Comparison of ENCODE assay signal across 21 cellular contexts in genomic region chr18:77001041-77001440, GRCh38.
DNase-seq lines count a peak whose midpoint lies in the region; ATAC-seq and TF ChIP-seq lines count a peak whose summit lies in the region.
"Had no signal": no experiment of that assay in that cellular context is flagged by ENCODE, and none has a peak within 500 bp of the region (broad histone marks: within the 10 kb centered on the region; RNA-seq: fewer than 3 reads in every experiment).

No MANE protein-coding gene starts in this region.

- no peak for TF ChIP-seq EP300 in SK-N-SH (IDR thresholded peaks at IDR 0.05; ENCODE audit: borderline replicate concordance in 1 of 2, low read depth in 1 of 2, low read length in 1 of 2)

- no peaks in the 10 kb centered on the region for H3K9me2 ChIP-seq in SK-N-SH

- no peak for TF ChIP-seq POLR2A in vagina (IDR thresholded peaks at IDR 0.05)

- no peak overlapping the region for H3K9ac ChIP-seq in SK-N-SH

- TF ChIP-seq RAD21 in SK-N-SH (IDR thresholded peaks at IDR 0.05; ENCODE audit: low read length) = no peak

- no peaks in the 10 kb centered on the region for H3F3A ChIP-seq in SK-N-SH (replicated peaks; ENCODE audit: insufficient read depth)

- no peak overlapping the region for H3K4me3 ChIP-seq in SK-N-SH (ENCODE audit: low read depth in 2 of 2, low read length in 1 of 2)
- no peak overlapping the region for H3K4me3 ChIP-seq in mucosa of descending colon
- H3K4me3 ChIP-seq in vagina = peak overlapping the region in 1 of 2 donors; percentile 17

- no peak for DNase-seq in SK-N-SH
- no peak for DNase-seq in mucosa of descending colon
- no peak for DNase-seq in vagina (ENCODE audit: extremely low spot score in 2 of 2)
- no peak for DNase-seq in SIG-M5 treated with dmso at 0.1 percent for 504 hours (lab: John Stamatoyannopoulos, UW; ENCODE audit: unreplicated experiment)
- no peak for DNase-seq in activated CD8-positive, alpha-beta memory T cell treated with anti-CD3 and anti-CD28 coated beads, Interleukin-2, amount 50 U/mL, for 4 hours
- DNase-seq: DMS153, NCI-H2029, NCI-H748 treated with DMSO at 0.1 percent for 48 hours had no signal

- POLR2A ChIA-PET in SK-N-SH (lab: Yijun Ruan, JAX) = no interaction called here

- no peak overlapping the region for H3K4me3 Mint-ChIP-seq in dendritic cell treated with granulocyte-macrophage colony-stimulating factor and Interleukin-4, amounts not matched to agents 40 ng/mL and 50 ng/mL, for 4 days
- H3K4me3 Mint-ChIP-seq: activated naive CD4-positive, alpha-beta T cell treated with anti-CD3 and anti-CD28 coated beads, Interleukin-2, amount 50 U/mL, for 24 hours; activated T-helper 17 cell treated with anti-CD3 and anti-CD28 coated beads, Interleukin-2, amount 50 U/mL, for 72 hours; central memory CD8-positive, alpha-beta T cell; neural crest cell; T-cell had no signal

- intact Hi-C loops in dendritic cell treated with granulocyte-macrophage colony-stimulating factor and Interleukin-4, amounts not matched to agents 40 ng/mL and 50 ng/mL, for 4 days (cut with micrococcal nuclease) = loop anchor here (2.0 to 5.0 kb wide), 2 partner anchors 130 to 211 kb away; no protein-coding TSS in a partner anchor
- intact Hi-C loops in mucosa of descending colon (cut with DNase I, micrococcal nuclease) = loop anchor here in 1 of 2 donors (10.0 kb wide), 1 partner anchor 204 kb away; no protein-coding TSS in a partner anchor
- intact Hi-C loops in vagina (cut with DNase I) = loop anchor here (10.0 kb wide), 1 partner anchor 214 kb away; no protein-coding TSS in a partner anchor

- H3K4me1 Mint-ChIP-seq in dendritic cell treated with granulocyte-macrophage colony-stimulating factor and Interleukin-4, amounts not matched to agents 40 ng/mL and 50 ng/mL, for 4 days (ENCODE audit: low read depth) = peaks cover 53% of the 10 kb centered on the region
- H3K4me1 Mint-ChIP-seq: activated T-helper 17 cell treated with anti-CD3 and anti-CD28 coated beads, Interleukin-2, amount 50 U/mL, for 72 hours had no signal

- no peaks in the 10 kb centered on the region for H3K9me3 Mint-ChIP-seq in dendritic cell treated with granulocyte-macrophage colony-stimulating factor and Interleukin-4, amounts not matched to agents 40 ng/mL and 50 ng/mL, for 4 days
- H3K9me3 Mint-ChIP-seq: activated naive CD4-positive, alpha-beta T cell treated with anti-CD3 and anti-CD28 coated beads, Interleukin-2, amount 50 U/mL, for 24 hours; activated T-helper 17 cell treated with anti-CD3 and anti-CD28 coated beads, Interleukin-2, amount 50 U/mL, for 72 hours; central memory CD8-positive, alpha-beta T cell; immature natural killer cell; neural crest cell; T-cell had no signal

- no peaks in the 10 kb centered on the region for H3K9me3 ChIP-seq in SK-N-SH
- no peaks in the 10 kb centered on the region for H3K9me3 ChIP-seq in mucosa of descending colon
- no peaks in the 10 kb centered on the region for H3K9me3 ChIP-seq in vagina
- H3K9me3 ChIP-seq: psoas muscle had no signal

- CTCF ChIA-PET in SK-N-SH (lab: Yijun Ruan, JAX) = interaction anchor here (0.9 to 8.5 kb wide), 39 partner anchors 10 to 650 kb away, joined by 3 to 87 read pairs (median 5); no protein-coding TSS in a partner anchor

- no peaks in the 10 kb centered on the region for H3K27me3 Mint-ChIP-seq in dendritic cell treated with granulocyte-macrophage colony-stimulating factor and Interleukin-4, amounts not matched to agents 40 ng/mL and 50 ng/mL, for 4 days
- H3K27me3 Mint-ChIP-seq: activated naive CD4-positive, alpha-beta T cell treated with anti-CD3 and anti-CD28 coated beads, Interleukin-2, amount 50 U/mL, for 24 hours; activated T-helper 17 cell treated with anti-CD3 and anti-CD28 coated beads, Interleukin-2, amount 50 U/mL, for 72 hours; CD4-positive, alpha-beta memory T cell; central memory CD8-positive, alpha-beta T cell; T-cell had no signal

- H3K79me2 ChIP-seq in SK-N-SH (ENCODE audit: insufficient read depth) = no peaks in the 10 kb centered on the region

- H3K4me2 ChIP-seq in SK-N-SH = no peak overlapping the region

- WGBS in SK-N-SH (ENCODE audit: low lambda C conversion rate) = 75% methylated on average over 16 of the region's 19 CpGs

- H2AFZ ChIP-seq in SK-N-SH (ENCODE audit: low read depth) = no peak overlapping the region

- H4K20me1 ChIP-seq in SK-N-SH (ENCODE audit: insufficient read depth) = no peaks in the 10 kb centered on the region

- H3K27ac Mint-ChIP-seq in dendritic cell treated with granulocyte-macrophage colony-stimulating factor and Interleukin-4, amounts not matched to agents 40 ng/mL and 50 ng/mL, for 4 days = peak overlapping the region; percentile 77
- H3K27ac Mint-ChIP-seq: activated naive CD4-positive, alpha-beta T cell treated with anti-CD3 and anti-CD28 coated beads, Interleukin-2, amount 50 U/mL, for 24 hours; T-cell had no signal

- ATAC-seq in SK-N-SH treated with all-trans-retinoic acid at 6 μM for 48 hours = peak; percentile 17; the same call in 2 of the 3 replicates
- ATAC-seq in mucosa of descending colon = peak; percentile 12
- no peak for ATAC-seq in GM19395 (IDR thresholded peaks at IDR 0.05; ENCODE audit: unreplicated experiment)
- ATAC-seq: activated T-helper 17 cell treated with anti-CD3 and anti-CD28 coated beads, Interleukin-2, amount 50 U/mL, for 72 hours; T-cell had no signal

- TF ChIP-seq CTCF in SK-N-SH (IDR thresholded peaks at IDR 0.05) = no peak
- TF ChIP-seq CTCF in mucosa of descending colon (IDR thresholded peaks at IDR 0.05) = no peak
- no peak for TF ChIP-seq CTCF in vagina (IDR thresholded peaks at IDR 0.05)

- no peaks in the 10 kb centered on the region for H3K36me3 ChIP-seq in SK-N-SH (replicated peaks in 1 of 2; ENCODE audit: control insufficient read depth in 1 of 2, insufficient read depth in 2 of 2, low read length in 1 of 2)
- H3K36me3 ChIP-seq in mucosa of descending colon (ENCODE audit: low read depth) = no peaks in the 10 kb centered on the region
- H3K36me3 ChIP-seq in vagina = no peaks in the 10 kb centered on the region

- H3K36me3 Mint-ChIP-seq in dendritic cell treated with granulocyte-macrophage colony-stimulating factor and Interleukin-4, amounts not matched to agents 40 ng/mL and 50 ng/mL, for 4 days (ENCODE audit: low read depth) = peaks cover 27% of the 10 kb centered on the region
- H3K36me3 Mint-ChIP-seq: activated naive CD4-positive, alpha-beta T cell treated with anti-CD3 and anti-CD28 coated beads, Interleukin-2, amount 50 U/mL, for 24 hours; CD4-positive, alpha-beta memory T cell; immature natural killer cell had no signal

- H3K27me3 ChIP-seq in SK-N-SH (ENCODE audit: insufficient read depth) = peaks cover 4% of the 10 kb centered on the region; the same call in 1 of the 2 replicates
- no peaks in the 10 kb centered on the region for H3K27me3 ChIP-seq in vagina

- no peaks in the 10 kb centered on the region for H3K4me1 ChIP-seq in SK-N-SH (ENCODE audit: control insufficient read depth in 1 of 2, insufficient read depth in 2 of 2, low read depth in 1 of 2, low read length in 1 of 2)
- H3K4me1 ChIP-seq in mucosa of descending colon (ENCODE audit: low read depth) = no peaks in the 10 kb centered on the region
- no peaks in the 10 kb centered on the region for H3K4me1 ChIP-seq in vagina
- H3K4me1 ChIP-seq: foreskin keratinocyte had no signal

- no peak overlapping the region for H3K27ac ChIP-seq in SK-N-SH (ENCODE audit: low read depth in 2 of 2, low read length in 1 of 2)
- H3K27ac ChIP-seq in vagina = peak overlapping the region; percentile 47
- H3K27ac ChIP-seq: 22Rv1, foreskin keratinocyte had no signal

TF ChIP-seq in SK-N-SH treated with all-trans-retinoic acid at 6 μM for 48 hours, 23 proteins besides CTCF, POLR2A, EP300 and RAD21 (continues in another document):
- TF ChIP-seq TCF4 (CRISPR knock-in tag; IDR thresholded peaks at IDR 0.05; ENCODE audit: borderline replicate concordance) (no peak), OSR1 (CRISPR knock-in tag; IDR thresholded peaks at IDR 0.05) (no peak), ZNF8 (CRISPR knock-in tag; IDR thresholded peaks at IDR 0.05) (no peak), PATZ1 (CRISPR knock-in tag; IDR thresholded peaks at IDR 0.05; ENCODE audit: borderline replicate concordance) (no peak), PPARA (CRISPR knock-in tag; IDR thresholded peaks at IDR 0.05; ENCODE audit: borderline replicate concordance) (no peak)

TF ChIP-seq in SK-N-SH, 30 proteins besides CTCF, POLR2A, EP300 and RAD21 (continues in another document):
- TF ChIP-seq REST (IDR thresholded peaks at IDR 0.05; ENCODE audit: low read depth, low read length) (no peak), ELF1 (IDR thresholded peaks at IDR 0.05) (no peak), TAF1 (IDR thresholded peaks at IDR 0.05; ENCODE audit: borderline replicate concordance, low read depth, low read length) (no peak), POLR2AphosphoS5 (IDR thresholded peaks at IDR 0.05; ENCODE audit: low read depth, low read length) (no peak), NRF1 (IDR thresholded peaks at IDR 0.05; ENCODE audit: low read depth, low read length) (no peak), FOXM1 (IDR thresholded peaks at IDR 0.05; ENCODE audit: low read depth) (no peak), FOXJ3 (CRISPR knock-in tag; IDR thresholded peaks at IDR 0.05) (no peak), CHD2 (IDR thresholded peaks at IDR 0.05; ENCODE audit: low read length, partially characterized antibody) (no peak)
